Comparison of ENCODE assay signal across 13 cellular contexts in the genomic region with DNA sequence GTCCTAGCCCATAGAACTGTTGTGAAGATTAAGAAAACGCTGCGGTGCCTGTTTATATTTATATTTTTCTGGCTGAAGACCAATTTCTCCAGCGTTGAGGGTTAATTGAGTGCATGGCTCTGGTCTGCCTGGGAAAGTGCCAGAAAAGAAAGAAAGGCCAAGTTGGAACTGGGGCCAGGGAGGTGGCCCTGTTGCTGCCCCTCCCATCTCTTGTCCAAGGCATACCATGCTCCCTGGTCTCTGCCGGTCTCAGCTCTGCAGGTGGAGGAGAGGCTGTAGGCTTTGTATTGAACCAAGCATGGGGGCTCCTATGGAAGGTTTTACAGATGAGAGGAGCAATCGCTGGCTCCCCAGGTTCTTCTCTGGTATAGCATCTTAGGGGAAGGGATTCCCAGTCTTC.
"Had no signal": no experiment of that assay in that cellular context is flagged by ENCODE, and none has a peak within 500 bp of the region (broad histone marks: within the 10 kb centered on the region; RNA-seq: fewer than 3 reads in every experiment).

No MANE protein-coding gene starts in this region.

- H3K36me3 ChIP-seq: left lung, neutrophil, thoracic aorta had no signal

- H3K4me3 Mint-ChIP-seq: activated T-helper 17 cell treated with anti-CD3 and anti-CD28 coated beads, Interleukin-2, amount 50 U/mL, for 72 hours; naive B cell had no signal

- H3K36me3 Mint-ChIP-seq: naive B cell had no signal

- DNase-seq: activated CD4-positive, alpha-beta T cell treated with anti-CD3 and anti-CD28 coated beads for 1 hour; activated CD4-positive, alpha-beta T cell treated with anti-CD3 and anti-CD28 coated beads, Interleukin-2, amount 50 U/mL, for 4 hours; activated naive CD4-positive, alpha-beta T cell treated with anti-CD3 and anti-CD28 coated beads, Interleukin-2, amount 50 U/mL, for 16 hours; activated T-cell treated with anti-CD3 and anti-CD28 coated beads for 4 hours; kidney; left lung; naive B cell; stimulated activated CD4-positive, alpha-beta T cell treated with anti-CD3 and anti-CD28 coated beads, Interleukin-1b, Interleukin-23, amount 100 ng/mL, for 48 hours had no signal

- H3K9me3 ChIP-seq: left lung, neutrophil, thoracic aorta had no signal

- H3K4me3 ChIP-seq: left lung, thoracic aorta had no signal

- H3K4me1 ChIP-seq: left lung had no signal

- FAIRE-seq: astrocyte, bronchial epithelial cell, kidney had no signal

- ATAC-seq: activated T-helper 17 cell treated with anti-CD3 and anti-CD28 coated beads, Interleukin-2, amount 50 U/mL, for 72 hours; left lung had no signal

- H3K27ac ChIP-seq: left lung, neutrophil, thoracic aorta had no signal

- H3K9me3 Mint-ChIP-seq: activated T-helper 17 cell treated with anti-CD3 and anti-CD28 coated beads, Interleukin-2, amount 50 U/mL, for 72 hours; naive B cell had no signal

- H3K27me3 Mint-ChIP-seq: activated T-helper 17 cell treated with anti-CD3 and anti-CD28 coated beads, Interleukin-2, amount 50 U/mL, for 72 hours had no signal
